In the genomic region with DNA sequence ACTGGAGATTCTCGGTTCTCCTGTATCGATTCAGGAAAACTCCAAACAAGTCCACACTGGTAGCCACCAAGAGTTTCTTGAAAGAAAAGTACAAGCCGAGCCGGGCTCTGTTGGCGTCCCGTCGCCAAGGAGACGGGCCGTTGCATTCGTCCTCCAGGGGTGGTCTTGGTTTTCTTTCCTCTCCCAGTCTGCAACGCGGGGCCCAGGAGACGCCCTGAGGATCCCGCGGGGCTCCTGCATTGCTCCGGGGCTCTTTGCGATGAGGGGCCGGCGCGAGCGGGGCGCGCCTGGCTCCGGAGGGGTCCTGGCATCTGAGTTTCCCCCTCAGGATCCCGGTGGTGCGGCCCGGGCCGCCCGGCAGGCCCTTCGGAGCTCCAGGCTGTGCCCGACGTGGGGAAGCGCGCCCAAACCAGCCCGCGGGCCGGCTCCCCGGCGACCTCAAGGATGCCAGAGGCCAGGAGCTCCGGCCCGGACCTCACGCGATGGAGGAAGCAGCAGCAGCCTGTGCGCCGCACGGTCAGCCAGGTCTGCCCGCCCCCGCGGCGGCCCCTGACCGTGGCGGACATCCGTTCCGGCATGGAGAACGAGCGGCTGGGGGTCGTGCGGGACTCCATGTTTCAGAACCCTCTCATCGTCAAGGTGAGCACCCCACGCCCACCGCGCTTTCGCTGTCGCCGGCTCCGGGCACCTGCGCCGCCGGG, we compare ENCODE assay signal across 8 cellular contexts. TPM values are rescaled to one million over a fixed set of nuclear protein-coding genes. Genes with fewer than 3 reads are reported as not detected.
DNase-seq lines count a peak whose midpoint lies in the region; ATAC-seq and TF ChIP-seq lines count a peak whose summit lies in the region.

TSS of gene CFAP77 (plus strand) at position 384 of the 701 bp plus-strand sequence. CDS start at position 445, 61 bp downstream.

- WGBS in psoas muscle, 3 donors: 0 to 1% (median 1%) methylated on average over 48 to 69 of the region's 69 CpGs

- intact Hi-C loops in left ventricle myocardium inferior (cut with micrococcal nuclease): no loop called here
- intact Hi-C loops in psoas muscle (cut with DNase I): loop anchor here (2.0 to 10.0 kb wide), 5 partner anchors 58 to 392 kb away; partner anchors contain the start of gene SETX (in 1 of the 2)

- H3K27me3 ChIP-seq in left ventricle myocardium inferior (ENCODE audit: low read depth) (peaks cover 56% of the 10 kb centered on the region), psoas muscle (ENCODE audit: insufficient read depth in 3 of 3, low read length in 2 of 3) (peaks cover 0 to 58% (median 10%) of the 10 kb centered on the region in 3 donors)

- no peaks in the 10 kb centered on the region for H3K9me3 ChIP-seq in left ventricle myocardium inferior (replicated peaks)
- H3K9me3 ChIP-seq in psoas muscle: no peaks in the 10 kb centered on the region

- peak within 1 kb of the TSS; percentile 65 for H3K4me3 Mint-ChIP-seq in activated naive CD8-positive, alpha-beta T cell treated with anti-CD3 and anti-CD28 coated beads, Interleukin-2, amount 50 U/mL, for 24 hours

- H3K4me1 ChIP-seq in left ventricle myocardium inferior (peaks cover 63% of the 10 kb centered on the region), psoas muscle (peaks cover 15% of the 10 kb centered on the region)

- H3K36me3 Mint-ChIP-seq in activated naive CD8-positive, alpha-beta T cell treated with anti-CD3 and anti-CD28 coated beads, Interleukin-2, amount 50 U/mL, for 24 hours (ENCODE audit: low read depth): peaks cover 8% of the 10 kb centered on the region

- no peak within 1 kb of the TSS for H3K27ac Mint-ChIP-seq in activated naive CD8-positive, alpha-beta T cell treated with anti-CD3 and anti-CD28 coated beads, Interleukin-2, amount 50 U/mL, for 24 hours

- H3K9me3 Mint-ChIP-seq in activated naive CD8-positive, alpha-beta T cell treated with anti-CD3 and anti-CD28 coated beads, Interleukin-2, amount 50 U/mL, for 24 hours: no peaks in the 10 kb centered on the region

- peaks cover 44% of the 10 kb centered on the region for H3K4me1 Mint-ChIP-seq in activated naive CD8-positive, alpha-beta T cell treated with anti-CD3 and anti-CD28 coated beads, Interleukin-2, amount 50 U/mL, for 24 hours

- ATAC-seq in GM19025 (IDR thresholded peaks at IDR 0.05; ENCODE audit: low read depth, unreplicated experiment) (peak; percentile 42), psoas muscle (no peak), HG02642 (IDR thresholded peaks at IDR 0.05; ENCODE audit: poor library complexity, unreplicated experiment) (no peak), HG02840 (IDR thresholded peaks at IDR 0.05; ENCODE audit: low FRiP score, unreplicated experiment) (no peak)
- ATAC-seq in activated naive CD8-positive, alpha-beta T cell treated with anti-CD3 and anti-CD28 coated beads, Interleukin-2, amount 50 U/mL, for 24 hours: peak; percentile 18

- H3K36me3 ChIP-seq in left ventricle myocardium inferior (no peaks in the 10 kb centered on the region), psoas muscle (ENCODE audit: insufficient read depth in 1 of 2, low read depth in 1 of 2) (no peaks in the 10 kb centered on the region)

- H3K27ac ChIP-seq in left ventricle myocardium inferior (replicated peaks) (peak within 1 kb of the TSS; percentile 91), psoas muscle (no peak within 1 kb of the TSS)

- peaks cover 37% of the 10 kb centered on the region for H3K27me3 Mint-ChIP-seq in activated naive CD8-positive, alpha-beta T cell treated with anti-CD3 and anti-CD28 coated beads, Interleukin-2, amount 50 U/mL, for 24 hours

- DNase-seq in 8988T (peak; percentile 81), OCI-M1 (lab: John Stamatoyannopoulos, UW) (peak; percentile 34), left ventricle myocardium inferior (peak; percentile 55), psoas muscle (peak; percentile 36 to 58)
- DNase-seq in activated naive CD8-positive, alpha-beta T cell treated with anti-CD3 and anti-CD28 coated beads, Interleukin-2, amount 50 U/mL, for 24 hours: peak; percentile 38

- H3K4me3 ChIP-seq in left ventricle myocardium inferior (peak within 1 kb of the TSS; percentile 66), psoas muscle (peak within 1 kb of the TSS; percentile 59)

- TF ChIP-seq CTCF in left ventricle myocardium inferior (IDR thresholded peaks at IDR 0.05; ENCODE audit: borderline replicate concordance): no peak
- TF ChIP-seq CTCF in psoas muscle (IDR thresholded peaks at IDR 0.05): no peak

RNA-seq across cellular contexts. Expression of gene CFAP77, which starts in this region (rescaled TPM):
- 2.5 TPM for total RNA-seq in left ventricle myocardium inferior
- not detected for total RNA-seq in psoas muscle
- polyA plus RNA-seq in psoas muscle: not detected

Comparison
In these comparisons a context has a peak if more than half of its experiments do, and no peak if none do; other contexts are left out.
1. Peak in DNase-seq and H3K4me3 ChIP-seq in psoas muscle; RNA of the gene not detected or under 1 TPM.
2. ATAC-seq: peak in GM19025 (single experiment) and activated naive CD8-positive, alpha-beta T cell treated with anti-CD3 and anti-CD28 coated beads, Interleukin-2, amount 50 U/mL, for 24 hours (single experiment); none in psoas muscle (0 of 4), HG02642 (single experiment) and HG02840 (single experiment).
3. Peak in every context shown above with its lines, with median percentiles within 50 percentile points of each other: DNase-seq.